Comparison of ENCODE assay signal across 8 cellular contexts in the genomic region with DNA sequence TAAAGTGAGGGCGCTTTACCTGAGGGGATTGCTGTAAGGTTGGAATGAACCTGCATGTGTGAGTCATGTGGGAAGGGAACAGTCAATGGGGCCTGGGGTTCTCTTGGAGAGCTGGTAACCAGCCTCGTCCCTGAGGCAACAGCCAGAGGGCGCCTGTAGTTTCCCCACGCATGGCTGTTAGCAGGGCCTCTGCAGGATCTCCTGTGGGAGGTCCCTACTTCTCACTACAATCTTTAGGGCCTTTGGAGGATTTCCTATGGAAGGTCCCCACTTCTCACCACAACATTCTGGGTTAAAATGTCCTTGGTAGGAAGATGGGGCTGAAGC. TPM values are rescaled to one million over a fixed set of nuclear protein-coding genes. Genes with fewer than 3 reads are reported as not detected.
DNase-seq lines count a peak whose midpoint lies in the region; ATAC-seq and TF ChIP-seq lines count a peak whose summit lies in the region.
"Not testable (repeated sequence)": the region's sequence is repeated elsewhere in the genome, so short reads cannot be mapped to it uniquely, and the experiment has no call there.

No MANE protein-coding gene starts in this region.

- intact Hi-C loops in CD4-positive, alpha-beta memory T cell (cut with micrococcal nuclease): not testable (repeated sequence)

- H3K27ac ChIP-seq in CD4-positive, alpha-beta memory T cell (ENCODE audit: low read depth, low read length): not testable (repeated sequence)

- not testable (repeated sequence) for H3K27me3 ChIP-seq in CD4-positive, alpha-beta memory T cell (ENCODE audit: insufficient read depth, low read length)

- TF ChIP-seq CTCF in fibroblast of villous mesenchyme (IDR thresholded peaks at IDR 0.05; ENCODE audit: insufficient read depth, low read depth, low read length): peak; percentile 10
- TF ChIP-seq CTCF in mesothelial cell of epicardium (IDR thresholded peaks at IDR 0.05; ENCODE audit: unreplicated experiment): not testable (repeated sequence)

- ATAC-seq in GM21447 (IDR thresholded peaks at IDR 0.05; ENCODE audit: unreplicated experiment) (peak; percentile 17), HG03442 (IDR thresholded peaks at IDR 0.05; ENCODE audit: unreplicated experiment) (peak; percentile 23)
- not testable (repeated sequence) for ATAC-seq in stimulated activated memory B cell treated with anti-CD40 and anti-IgM and Interleukin-4, amounts not matched to agents 10 μg/mL and 1 μg/mL and 100 μg/mL, for 72 hours

- not testable (repeated sequence) for H3K36me3 ChIP-seq in CD4-positive, alpha-beta memory T cell (ENCODE audit: insufficient read depth, low read length)

- peak in 4 of 5 donors; percentile 11 to 70 (median 20) for DNase-seq in CD4-positive, alpha-beta memory T cell
- peak; percentile 43 for DNase-seq in SK-N-DZ (ENCODE audit: low spot score)
- peak; percentile 31 for DNase-seq in amniotic epithelial cell (ENCODE audit: low read depth)
- peak; percentile 7 for DNase-seq in fibroblast of villous mesenchyme (ENCODE audit: low read depth)
- DNase-seq in mesothelial cell of epicardium (ENCODE audit: low spot score in 2 of 2, unreplicated experiment in 2 of 2): not testable (repeated sequence)

- not testable (repeated sequence) for H3K9me3 Mint-ChIP-seq in CD4-positive, alpha-beta memory T cell; mesothelial cell of epicardium; stimulated activated memory B cell treated with anti-CD40 and anti-IgM and Interleukin-4, amounts not matched to agents 10 μg/mL and 1 μg/mL and 100 μg/mL, for 72 hours

- H3K27ac Mint-ChIP-seq in CD4-positive, alpha-beta memory T cell: peak overlapping the region in 4 of 7 donors; percentile 17 to 70 (median 52)
- H3K27ac Mint-ChIP-seq in mesothelial cell of epicardium; stimulated activated memory B cell treated with anti-CD40 and anti-IgM and Interleukin-4, amounts not matched to agents 10 μg/mL and 1 μg/mL and 100 μg/mL, for 72 hours: not testable (repeated sequence)

- not testable (repeated sequence) for H3K9me3 ChIP-seq in CD4-positive, alpha-beta memory T cell (ENCODE audit: control insufficient read depth in 1 of 2, low read length in 2 of 2)

- H3K4me3 Mint-ChIP-seq in CD4-positive, alpha-beta memory T cell: peak overlapping the region; percentile 48 to 73 (median 64)
- peak overlapping the region; percentile 59 for H3K4me3 Mint-ChIP-seq in mesothelial cell of epicardium
- H3K4me3 Mint-ChIP-seq in stimulated activated memory B cell treated with anti-CD40 and anti-IgM and Interleukin-4, amounts not matched to agents 10 μg/mL and 1 μg/mL and 100 μg/mL, for 72 hours: peak overlapping the region; percentile 18

- POLR2A ChIA-PET in CD4-positive, alpha-beta memory T cell (lab: Charles Lee; ENCODE audit: partially characterized antibody): not testable (repeated sequence)

- not testable (repeated sequence) for H3K27me3 Mint-ChIP-seq in CD4-positive, alpha-beta memory T cell; stimulated activated memory B cell treated with anti-CD40 and anti-IgM and Interleukin-4, amounts not matched to agents 10 μg/mL and 1 μg/mL and 100 μg/mL, for 72 hours
- H3K27me3 Mint-ChIP-seq in mesothelial cell of epicardium (ENCODE audit: low read depth): peaks cover 26% of the 10 kb centered on the region

- peaks cover 7 to 18% (median 9%) of the 10 kb centered on the region in 4 donors for H3K4me1 Mint-ChIP-seq in CD4-positive, alpha-beta memory T cell
- H3K4me1 Mint-ChIP-seq in mesothelial cell of epicardium; stimulated activated memory B cell treated with anti-CD40 and anti-IgM and Interleukin-4, amounts not matched to agents 10 μg/mL and 1 μg/mL and 100 μg/mL, for 72 hours: not testable (repeated sequence)

- not testable (repeated sequence) for H3K4me1 ChIP-seq in CD4-positive, alpha-beta memory T cell (ENCODE audit: insufficient read depth, low read length)

- CTCF ChIA-PET in CD4-positive, alpha-beta memory T cell (lab: Charles Lee; ENCODE audit: partially characterized antibody): not testable (repeated sequence)

- H3K4me3 ChIP-seq in CD4-positive, alpha-beta memory T cell (ENCODE audit: low read length in 2 of 2); fibroblast of villous mesenchyme (ENCODE audit: low read depth, low read length): not testable (repeated sequence)

- H3K36me3 Mint-ChIP-seq in CD4-positive, alpha-beta memory T cell; mesothelial cell of epicardium; stimulated activated memory B cell treated with anti-CD40 and anti-IgM and Interleukin-4, amounts not matched to agents 10 μg/mL and 1 μg/mL and 100 μg/mL, for 72 hours: not testable (repeated sequence)

RNA-seq across cellular contexts. Expression of a gene that starts 19.5 kb away (rescaled TPM):
- total RNA-seq in CD4-positive, alpha-beta memory T cell: 10 to 100 TPM; 82.4 to 93.4 TPM
- 10 to 100 TPM in 1 of 2 donors, 1 to 10 TPM in 1; 6.8 to 32.2 TPM for polyA plus RNA-seq in CD4-positive, alpha-beta memory T cell
- polyA plus RNA-seq in SK-N-DZ (2014; cell fraction: cytosol; rRNA removed): 3.4 and 10.9 TPM in 2 replicates
- polyA plus RNA-seq in SK-N-DZ (2014; cell fraction: nucleus; rRNA removed): 12.9 and 21.6 TPM in 2 replicates
- total RNA-seq in fibroblast of villous mesenchyme (39.0 and 46.2 TPM in 2 replicates), mesothelial cell of epicardium (61.0 to 69.4 TPM (median 62.5 TPM) in 3 replicates)

RNA-seq across cellular contexts. Expression of a gene that starts 23.6 kb away (rescaled TPM):
- total RNA-seq in CD4-positive, alpha-beta memory T cell: 1 to 10 TPM; 2.9 to 3.3 TPM
- polyA plus RNA-seq in CD4-positive, alpha-beta memory T cell: 1 to 10 TPM; 3.6 to 6.3 TPM
- polyA plus RNA-seq in SK-N-DZ (2014; cell fraction: cytosol; rRNA removed): 0.38 and 0.70 TPM in 2 replicates
- polyA plus RNA-seq in SK-N-DZ (2014; cell fraction: nucleus; rRNA removed): 0.86 and 1.2 TPM in 2 replicates
- total RNA-seq in fibroblast of villous mesenchyme (1.9 and 3.5 TPM in 2 replicates), mesothelial cell of epicardium (not detected in 3 replicates)
